9 cellular contexts compared by ENCODE assay signal in genomic region chr11:119144825-119145476, GRCh38. TPM values are rescaled to one million over a fixed set of nuclear protein-coding genes. Genes with fewer than 3 reads are reported as not detected.
DNase-seq lines count a peak whose midpoint lies in the region; ATAC-seq and TF ChIP-seq lines count a peak whose summit lies in the region.
"Had no signal": no experiment of that assay in that cellular context is flagged by ENCODE, and none has a peak within 500 bp of the region (broad histone marks: within the 10 kb centered on the region; RNA-seq: fewer than 3 reads in every experiment).

No MANE protein-coding gene starts in this region.

- DNase-seq in COLO829 (ENCODE audit: low spot score) (peak; percentile 84), GM20000 (ENCODE audit: low spot score) (peak; percentile 87), NCI-H2081 treated with DMSO at 0.1 percent for 48 hours (lab: John Stamatoyannopoulos, UW) (peak; percentile 28), foreskin keratinocyte (peak in 1 of 2 donors; percentile 35), omental fat pad (ENCODE audit: low spot score) (peak; percentile 41)

- peaks cover 45% of the 10 kb centered on the region for H3K27me3 ChIP-seq in foreskin keratinocyte

- ATAC-seq in foreskin keratinocyte (peak; percentile 77), omental fat pad (ENCODE audit: low FRiP score) (peak; percentile 72), GM19463 (IDR thresholded peaks at IDR 0.05; ENCODE audit: unreplicated experiment) (no peak), GM21447 (IDR thresholded peaks at IDR 0.05; ENCODE audit: unreplicated experiment) (no peak)

- no peak overlapping the region for H3K4me3 ChIP-seq in WI38 (ENCODE audit: low read depth, low read length)

- TF ChIP-seq CTCF in GM20000 (IDR thresholded peaks at IDR 0.05; ENCODE audit: extremely low read depth, missing control alignments), result peak; percentile 41
- peak; percentile 70 for TF ChIP-seq CTCF in WI38 (IDR thresholded peaks at IDR 0.05; ENCODE audit: low read depth, low read length)
- TF ChIP-seq CTCF in foreskin keratinocyte (conservative IDR thresholded peaks at IDR 0.05), result peak; percentile 61
- TF ChIP-seq CTCF in omental fat pad (IDR thresholded peaks at IDR 0.05), result peak in 1 of 3 donors; percentile 5

- no peak overlapping the region for H3K27ac ChIP-seq in foreskin keratinocyte

- peaks cover 3% of the 10 kb centered on the region for H3K4me1 ChIP-seq in foreskin keratinocyte

RNA-seq across cellular contexts. Expression of gene ABCG4, which starts 3.9 kb away (rescaled TPM):
- total RNA-seq in foreskin keratinocyte (0.46 and 0.51 TPM in 2 replicates), omental fat pad (under 1 TPM in 2 of 4 donors, not detected in 2; 0.09 to 0.32 TPM)
- polyA plus RNA-seq in foreskin keratinocyte, result 0.27 and 0.34 TPM in 2 replicates
- total RNA-seq: T-helper 1 cell treated with Interleukin-12 subunit alpha and Interleukin-12 subunit beta and Interleukin-4 antibody, amounts not matched to agents 30 ng/mL and 1 ng/mL, for 36 hours had no signal

RNA-seq across cellular contexts. Expression of gene HINFP, which starts 23.6 kb away (rescaled TPM):
- total RNA-seq in foreskin keratinocyte, result 10.1 and 10.2 TPM in 2 replicates
- polyA plus RNA-seq in foreskin keratinocyte, result 8.7 and 8.9 TPM in 2 replicates
- total RNA-seq in omental fat pad, result 10 to 100 TPM; 10.2 to 31.0 (median 24.4) TPM

RNA-seq across cellular contexts. Expression of gene NLRX1, which starts 23.6 kb away (rescaled TPM):
- total RNA-seq in foreskin keratinocyte (9.9 and 12.6 TPM in 2 replicates), omental fat pad (10 to 100 TPM in 3 of 4 donors, 1 to 10 TPM in 1; 7.9 to 26.0 (median 14.7) TPM)
- polyA plus RNA-seq in foreskin keratinocyte, result 6.5 and 7.3 TPM in 2 replicates

RNA-seq across cellular contexts. Expression of gene C2CD2L, which starts 37.8 kb away (rescaled TPM):
- 6.8 and 7.5 TPM in 2 replicates for total RNA-seq in foreskin keratinocyte
- polyA plus RNA-seq in foreskin keratinocyte, result 5.5 and 5.9 TPM in 2 replicates
- 10 to 100 TPM in 1 of 4 donors, 1 to 10 TPM in 3; 8.2 to 10.7 (median 9.0) TPM for total RNA-seq in omental fat pad

RNA-seq across cellular contexts. Expression of gene NHERF4, which starts 40.3 kb away (rescaled TPM):
- total RNA-seq in foreskin keratinocyte (not detected in 2 replicates), omental fat pad (10 to 100 TPM in 1 of 4 donors, 1 to 10 TPM in 2, not detected in 1; 1.3 to 11.7 (median 1.4) TPM)
- not detected in 2 replicates for polyA plus RNA-seq in foreskin keratinocyte

Comparison
In these comparisons a context has a peak if more than half of its experiments do, and no peak if none do; other contexts are left out.
1. ATAC-seq: peak in foreskin keratinocyte (single experiment) and omental fat pad (single experiment); none in GM19463 (single experiment) and GM21447 (single experiment).